1 cellular context compared by ENCODE assay signal in the genomic region with DNA sequence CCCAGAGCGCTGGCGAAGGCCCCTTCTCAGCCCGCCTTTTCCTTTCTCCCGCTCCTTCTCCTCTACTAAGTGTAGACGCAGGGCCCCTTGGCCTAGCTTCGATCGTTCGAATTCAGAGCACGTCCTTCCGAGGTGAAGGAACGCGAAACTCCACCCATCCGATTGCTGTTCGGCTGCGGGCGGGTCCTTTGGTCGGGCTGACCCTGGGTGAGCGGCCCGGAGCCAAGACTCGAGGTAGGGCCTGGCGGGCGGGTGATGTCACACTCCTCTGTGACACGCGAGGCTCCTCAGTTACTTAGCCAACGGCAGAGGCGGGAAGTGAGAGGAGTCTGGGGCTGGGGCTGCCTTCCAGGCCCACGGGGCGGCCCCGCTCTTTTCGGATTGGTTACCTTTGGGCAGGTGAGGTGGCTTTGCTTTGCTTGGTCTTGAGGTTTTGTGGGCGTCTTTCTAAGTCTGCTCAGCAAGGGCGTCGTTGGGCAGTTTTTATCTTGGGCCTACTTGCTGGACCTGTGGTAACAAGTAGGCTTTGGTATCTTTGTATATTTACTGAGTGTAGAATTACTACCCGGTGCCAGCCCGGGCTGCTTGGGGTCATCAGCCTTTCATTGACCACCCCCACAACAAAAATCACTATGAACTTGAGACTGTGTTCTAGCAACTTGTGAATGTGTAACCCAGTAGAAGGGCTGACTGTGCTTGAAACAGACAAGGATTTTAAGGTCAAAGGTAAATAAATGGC.
TF ChIP-seq lines count a peak whose summit lies in the region.

No MANE protein-coding gene starts in this region.

TF ChIP-seq in K562, 482 proteins besides CTCF, POLR2A, EP300 and RAD21 (continued from another document and continues in another):
- TF ChIP-seq, protein P1, sequence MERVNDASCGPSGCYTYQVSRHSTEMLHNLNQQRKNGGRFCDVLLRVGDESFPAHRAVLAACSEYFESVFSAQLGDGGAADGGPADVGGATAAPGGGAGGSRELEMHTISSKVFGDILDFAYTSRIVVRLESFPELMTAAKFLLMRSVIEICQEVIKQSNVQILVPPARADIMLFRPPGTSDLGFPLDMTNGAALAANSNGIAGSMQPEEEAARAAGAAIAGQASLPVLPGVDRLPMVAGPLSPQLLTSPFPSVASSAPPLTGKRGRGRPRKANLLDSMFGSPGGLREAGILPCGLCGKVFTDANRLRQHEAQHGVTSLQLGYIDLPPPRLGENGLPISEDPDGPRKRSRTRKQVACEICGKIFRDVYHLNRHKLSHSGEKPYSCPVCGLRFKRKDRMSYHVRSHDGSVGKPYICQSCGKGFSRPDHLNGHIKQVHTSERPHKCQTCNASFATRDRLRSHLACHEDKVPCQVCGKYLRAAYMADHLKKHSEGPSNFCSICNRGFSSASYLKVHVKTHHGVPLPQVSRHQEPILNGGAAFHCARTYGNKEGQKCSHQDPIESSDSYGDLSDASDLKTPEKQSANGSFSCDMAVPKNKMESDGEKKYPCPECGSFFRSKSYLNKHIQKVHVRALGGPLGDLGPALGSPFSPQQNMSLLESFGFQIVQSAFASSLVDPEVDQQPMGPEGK (CRISPR knock-in tag; IDR thresholded peaks at IDR 0.05; ENCODE audit: borderline replicate concordance), result no peak
- TF ChIP-seq EGR1 (conservative IDR thresholded peaks at IDR 0.05) (no peak), LARP7 (IDR thresholded peaks at IDR 0.05) (peak; percentile 74; the same call in 1 of the 2 replicates), ATF1 (CRISPR knock-in tag; IDR thresholded peaks at IDR 0.05) (no peak), ATF1 (tag; IDR thresholded peaks at IDR 0.05) (peak; percentile 66; the same call in 1 of the 2 replicates), HNRNPLL (IDR thresholded peaks at IDR 0.05; ENCODE audit: low read depth, low read length, poor library complexity, severe bottlenecking) (no peak), ZBTB1 (CRISPR knock-in tag; IDR thresholded peaks at IDR 0.05; ENCODE audit: borderline replicate concordance, low read depth) (peak; percentile 65; the same call in 1 of the 2 replicates), COPS2 (conservative IDR thresholded peaks at IDR 0.05) (no peak), MAFG (tag; conservative IDR thresholded peaks at IDR 0.05) (no peak), RBM39 (optimal IDR thresholded peaks at IDR 0.05; ENCODE audit: low read depth, low read length) (no peak)
- TF ChIP-seq, protein P2, sequence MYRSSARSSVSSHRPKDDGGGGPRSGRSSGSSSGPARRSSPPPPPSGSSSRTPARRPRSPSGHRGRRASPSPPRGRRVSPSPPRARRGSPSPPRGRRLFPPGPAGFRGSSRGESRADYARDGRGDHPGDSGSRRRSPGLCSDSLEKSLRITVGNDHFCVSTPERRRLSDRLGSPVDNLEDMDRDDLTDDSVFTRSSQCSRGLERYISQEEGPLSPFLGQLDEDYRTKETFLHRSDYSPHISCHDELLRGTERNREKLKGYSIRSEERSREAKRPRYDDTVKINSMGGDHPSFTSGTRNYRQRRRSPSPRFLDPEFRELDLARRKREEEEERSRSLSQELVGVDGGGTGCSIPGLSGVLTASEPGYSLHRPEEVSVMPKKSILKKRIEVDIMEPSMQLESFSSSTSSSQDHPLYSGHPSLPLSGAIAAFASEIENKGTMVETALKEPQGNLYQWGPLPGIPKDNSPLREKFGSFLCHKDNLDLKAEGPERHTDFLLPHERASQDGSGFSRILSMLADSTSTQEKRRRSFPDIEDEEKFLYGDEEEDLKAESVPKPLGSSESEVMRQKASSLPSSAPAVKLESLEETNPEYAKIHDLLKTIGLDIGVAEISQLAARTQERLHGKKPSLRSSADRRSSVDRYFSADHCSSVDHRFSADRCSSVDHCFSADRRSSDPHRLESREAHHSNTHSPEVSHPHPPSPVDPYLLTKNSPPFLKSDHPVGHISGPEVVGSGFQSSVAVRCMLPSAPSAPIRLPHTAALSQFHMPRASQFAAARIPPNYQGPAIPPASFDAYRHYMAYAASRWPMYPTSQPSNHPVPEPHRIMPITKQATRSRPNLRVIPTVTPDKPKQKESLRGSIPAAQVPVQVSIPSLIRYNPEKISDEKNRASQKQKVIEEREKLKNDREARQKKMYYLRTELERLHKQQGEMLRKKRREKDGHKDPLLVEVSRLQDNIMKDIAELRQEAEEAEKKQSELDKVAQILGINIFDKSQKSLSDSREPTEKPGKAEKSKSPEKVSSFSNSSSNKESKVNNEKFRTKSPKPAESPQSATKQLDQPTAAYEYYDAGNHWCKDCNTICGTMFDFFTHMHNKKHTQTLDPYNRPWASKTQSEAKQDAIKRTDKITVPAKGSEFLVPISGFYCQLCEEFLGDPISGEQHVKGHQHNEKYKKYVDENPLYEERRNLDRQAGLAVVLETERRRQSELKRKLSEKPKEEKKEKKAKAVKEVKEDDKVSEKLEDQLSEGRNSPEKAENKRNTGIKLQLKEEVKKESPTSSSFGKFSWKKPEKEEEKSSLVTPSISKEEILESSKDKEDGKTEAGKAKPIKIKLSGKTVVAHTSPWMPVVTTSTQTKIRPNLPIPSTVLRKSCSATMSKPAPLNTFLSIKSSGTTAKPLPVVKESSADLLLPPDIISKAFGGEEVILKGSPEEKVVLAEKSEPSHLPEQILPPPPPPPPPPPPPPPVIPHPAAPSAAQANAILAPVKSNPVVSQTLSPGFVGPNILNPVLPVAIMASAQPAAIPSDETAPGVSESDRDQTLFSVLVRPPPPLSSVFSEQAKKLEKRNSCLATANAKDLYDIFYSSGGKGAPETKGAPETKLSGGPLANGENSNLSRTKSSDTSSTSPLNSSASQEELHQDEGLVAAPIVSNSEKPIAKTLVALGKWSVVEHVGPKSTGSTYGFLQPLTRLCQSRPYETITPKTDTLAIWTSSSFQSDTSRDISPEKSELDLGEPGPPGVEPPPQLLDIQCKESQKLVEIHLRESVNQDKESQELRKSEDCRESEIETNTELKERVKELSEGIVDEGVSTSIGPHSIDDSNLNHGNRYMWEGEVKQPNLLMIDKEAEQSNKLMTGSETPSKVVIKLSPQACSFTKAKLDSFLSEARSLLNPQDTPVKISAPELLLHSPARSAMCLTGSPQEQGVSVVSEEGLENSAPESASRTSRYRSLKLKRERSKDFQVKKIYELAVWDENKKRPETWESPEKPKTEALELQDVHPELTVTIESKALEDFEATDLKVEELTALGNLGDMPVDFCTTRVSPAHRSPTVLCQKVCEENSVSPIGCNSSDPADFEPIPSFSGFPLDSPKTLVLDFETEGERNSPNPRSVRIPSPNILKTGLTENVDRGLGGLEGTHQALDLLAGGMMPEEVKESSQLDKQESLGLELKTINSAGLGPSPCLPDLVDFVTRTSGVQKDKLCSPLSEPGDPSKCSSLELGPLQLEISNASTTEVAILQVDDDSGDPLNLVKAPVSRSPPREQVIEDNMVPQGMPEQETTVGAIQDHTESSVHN (IDR thresholded peaks at IDR 0.05; ENCODE audit: borderline replicate concordance in 1 of 2, low read depth in 1 of 2), result no peak
- TF ChIP-seq, protein P3, sequence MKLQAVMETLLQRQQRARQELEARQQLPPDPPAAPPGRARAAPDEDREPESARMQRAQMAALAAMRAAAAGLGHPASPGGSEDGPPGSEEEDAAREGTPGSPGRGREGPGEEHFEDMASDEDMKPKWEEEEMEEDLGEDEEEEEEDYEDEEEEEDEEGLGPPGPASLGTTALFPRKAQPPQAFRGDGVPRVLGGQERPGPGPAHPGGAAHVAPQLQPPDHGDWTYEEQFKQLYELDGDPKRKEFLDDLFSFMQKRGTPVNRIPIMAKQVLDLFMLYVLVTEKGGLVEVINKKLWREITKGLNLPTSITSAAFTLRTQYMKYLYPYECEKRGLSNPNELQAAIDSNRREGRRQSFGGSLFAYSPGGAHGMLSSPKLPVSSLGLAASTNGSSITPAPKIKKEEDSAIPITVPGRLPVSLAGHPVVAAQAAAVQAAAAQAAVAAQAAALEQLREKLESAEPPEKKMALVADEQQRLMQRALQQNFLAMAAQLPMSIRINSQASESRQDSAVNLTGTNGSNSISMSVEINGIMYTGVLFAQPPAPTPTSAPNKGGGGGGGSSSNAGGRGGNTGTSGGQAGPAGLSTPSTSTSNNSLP (IDR thresholded peaks at IDR 0.05; ENCODE audit: borderline replicate concordance, low read depth, low read length), result no peak
- TF ChIP-seq, protein P4, sequence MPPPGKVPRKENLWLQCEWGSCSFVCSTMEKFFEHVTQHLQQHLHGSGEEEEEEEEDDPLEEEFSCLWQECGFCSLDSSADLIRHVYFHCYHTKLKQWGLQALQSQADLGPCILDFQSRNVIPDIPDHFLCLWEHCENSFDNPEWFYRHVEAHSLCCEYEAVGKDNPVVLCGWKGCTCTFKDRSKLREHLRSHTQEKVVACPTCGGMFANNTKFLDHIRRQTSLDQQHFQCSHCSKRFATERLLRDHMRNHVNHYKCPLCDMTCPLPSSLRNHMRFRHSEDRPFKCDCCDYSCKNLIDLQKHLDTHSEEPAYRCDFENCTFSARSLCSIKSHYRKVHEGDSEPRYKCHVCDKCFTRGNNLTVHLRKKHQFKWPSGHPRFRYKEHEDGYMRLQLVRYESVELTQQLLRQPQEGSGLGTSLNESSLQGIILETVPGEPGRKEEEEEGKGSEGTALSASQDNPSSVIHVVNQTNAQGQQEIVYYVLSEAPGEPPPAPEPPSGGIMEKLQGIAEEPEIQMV (tag; conservative IDR thresholded peaks at IDR 0.05; ENCODE audit: low read depth), result no peak
- TF ChIP-seq, protein P5, sequence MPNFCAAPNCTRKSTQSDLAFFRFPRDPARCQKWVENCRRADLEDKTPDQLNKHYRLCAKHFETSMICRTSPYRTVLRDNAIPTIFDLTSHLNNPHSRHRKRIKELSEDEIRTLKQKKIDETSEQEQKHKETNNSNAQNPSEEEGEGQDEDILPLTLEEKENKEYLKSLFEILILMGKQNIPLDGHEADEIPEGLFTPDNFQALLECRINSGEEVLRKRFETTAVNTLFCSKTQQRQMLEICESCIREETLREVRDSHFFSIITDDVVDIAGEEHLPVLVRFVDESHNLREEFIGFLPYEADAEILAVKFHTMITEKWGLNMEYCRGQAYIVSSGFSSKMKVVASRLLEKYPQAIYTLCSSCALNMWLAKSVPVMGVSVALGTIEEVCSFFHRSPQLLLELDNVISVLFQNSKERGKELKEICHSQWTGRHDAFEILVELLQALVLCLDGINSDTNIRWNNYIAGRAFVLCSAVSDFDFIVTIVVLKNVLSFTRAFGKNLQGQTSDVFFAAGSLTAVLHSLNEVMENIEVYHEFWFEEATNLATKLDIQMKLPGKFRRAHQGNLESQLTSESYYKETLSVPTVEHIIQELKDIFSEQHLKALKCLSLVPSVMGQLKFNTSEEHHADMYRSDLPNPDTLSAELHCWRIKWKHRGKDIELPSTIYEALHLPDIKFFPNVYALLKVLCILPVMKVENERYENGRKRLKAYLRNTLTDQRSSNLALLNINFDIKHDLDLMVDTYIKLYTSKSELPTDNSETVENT (CRISPR knock-in tag; IDR thresholded peaks at IDR 0.05), result no peak
- TF ChIP-seq, protein P6, sequence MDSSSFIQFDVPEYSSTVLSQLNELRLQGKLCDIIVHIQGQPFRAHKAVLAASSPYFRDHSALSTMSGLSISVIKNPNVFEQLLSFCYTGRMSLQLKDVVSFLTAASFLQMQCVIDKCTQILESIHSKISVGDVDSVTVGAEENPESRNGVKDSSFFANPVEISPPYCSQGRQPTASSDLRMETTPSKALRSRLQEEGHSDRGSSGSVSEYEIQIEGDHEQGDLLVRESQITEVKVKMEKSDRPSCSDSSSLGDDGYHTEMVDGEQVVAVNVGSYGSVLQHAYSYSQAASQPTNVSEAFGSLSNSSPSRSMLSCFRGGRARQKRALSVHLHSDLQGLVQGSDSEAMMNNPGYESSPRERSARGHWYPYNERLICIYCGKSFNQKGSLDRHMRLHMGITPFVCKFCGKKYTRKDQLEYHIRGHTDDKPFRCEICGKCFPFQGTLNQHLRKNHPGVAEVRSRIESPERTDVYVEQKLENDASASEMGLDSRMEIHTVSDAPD (CRISPR knock-in tag; IDR thresholded peaks at IDR 0.05), result no peak
- TF ChIP-seq, protein P7, sequence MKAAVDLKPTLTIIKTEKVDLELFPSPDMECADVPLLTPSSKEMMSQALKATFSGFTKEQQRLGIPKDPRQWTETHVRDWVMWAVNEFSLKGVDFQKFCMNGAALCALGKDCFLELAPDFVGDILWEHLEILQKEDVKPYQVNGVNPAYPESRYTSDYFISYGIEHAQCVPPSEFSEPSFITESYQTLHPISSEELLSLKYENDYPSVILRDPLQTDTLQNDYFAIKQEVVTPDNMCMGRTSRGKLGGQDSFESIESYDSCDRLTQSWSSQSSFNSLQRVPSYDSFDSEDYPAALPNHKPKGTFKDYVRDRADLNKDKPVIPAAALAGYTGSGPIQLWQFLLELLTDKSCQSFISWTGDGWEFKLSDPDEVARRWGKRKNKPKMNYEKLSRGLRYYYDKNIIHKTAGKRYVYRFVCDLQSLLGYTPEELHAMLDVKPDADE (conservative IDR thresholded peaks at IDR 0.05; ENCODE audit: control insufficient read depth, low read depth, low read length), result 0 out of 2 replicates have a peak, but pooled peaks have one; percentile 32
- TF ChIP-seq, protein P8, sequence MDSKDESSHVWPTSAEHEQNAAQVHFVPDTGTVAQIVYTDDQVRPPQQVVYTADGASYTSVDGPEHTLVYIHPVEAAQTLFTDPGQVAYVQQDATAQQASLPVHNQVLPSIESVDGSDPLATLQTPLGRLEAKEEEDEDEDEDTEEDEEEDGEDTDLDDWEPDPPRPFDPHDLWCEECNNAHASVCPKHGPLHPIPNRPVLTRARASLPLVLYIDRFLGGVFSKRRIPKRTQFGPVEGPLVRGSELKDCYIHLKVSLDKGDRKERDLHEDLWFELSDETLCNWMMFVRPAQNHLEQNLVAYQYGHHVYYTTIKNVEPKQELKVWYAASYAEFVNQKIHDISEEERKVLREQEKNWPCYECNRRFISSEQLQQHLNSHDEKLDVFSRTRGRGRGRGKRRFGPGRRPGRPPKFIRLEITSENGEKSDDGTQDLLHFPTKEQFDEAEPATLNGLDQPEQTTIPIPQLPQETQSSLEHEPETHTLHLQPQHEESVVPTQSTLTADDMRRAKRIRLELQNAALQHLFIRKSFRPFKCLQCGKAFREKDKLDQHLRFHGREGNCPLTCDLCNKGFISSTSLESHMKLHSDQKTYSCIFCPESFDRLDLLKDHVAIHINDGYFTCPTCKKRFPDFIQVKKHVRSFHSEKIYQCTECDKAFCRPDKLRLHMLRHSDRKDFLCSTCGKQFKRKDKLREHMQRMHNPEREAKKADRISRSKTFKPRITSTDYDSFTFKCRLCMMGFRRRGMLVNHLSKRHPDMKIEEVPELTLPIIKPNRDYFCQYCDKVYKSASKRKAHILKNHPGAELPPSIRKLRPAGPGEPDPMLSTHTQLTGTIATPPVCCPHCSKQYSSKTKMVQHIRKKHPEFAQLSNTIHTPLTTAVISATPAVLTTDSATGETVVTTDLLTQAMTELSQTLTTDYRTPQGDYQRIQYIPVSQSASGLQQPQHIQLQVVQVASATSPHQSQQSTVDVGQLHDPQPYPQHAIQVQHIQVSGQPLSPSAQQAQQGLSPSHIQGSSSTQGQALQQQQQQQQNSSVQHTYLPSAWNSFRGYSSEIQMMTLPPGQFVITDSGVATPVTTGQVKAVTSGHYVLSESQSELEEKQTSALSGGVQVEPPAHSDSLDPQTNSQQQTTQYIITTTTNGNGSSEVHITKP (IDR thresholded peaks at IDR 0.05; ENCODE audit: partially characterized antibody), result peak; percentile 77
